ENCODE assay signal across 10 cellular contexts in genomic region chr7:50308301-50309129, GRCh38. TPM values are rescaled to one million over a fixed set of nuclear protein-coding genes. Genes with fewer than 3 reads are reported as not detected.
DNase-seq lines count a peak whose midpoint lies in the region; ATAC-seq, FAIRE-seq and TF ChIP-seq lines count a peak whose summit lies in the region.
"Had no signal": no experiment of that assay in that cellular context is flagged by ENCODE, and none has a peak within 500 bp of the region (broad histone marks: within the 10 kb centered on the region; RNA-seq: fewer than 3 reads in every experiment).

No MANE protein-coding gene starts in this region.

- RAD21 ChIA-PET in GM12878 (lab: Charles Lee; ENCODE audit: unreplicated experiment), result interaction anchor here (0.9 to 13.0 kb wide), 24 partner anchors 9 to 166 kb away, joined by 3 to 293 read pairs (median 10); no protein-coding TSS in a partner anchor

- peak; percentile 37; the same call in 1 of the 2 replicates for TF ChIP-seq POLR2A in GM12878 (IDR thresholded peaks at IDR 0.05; ENCODE audit: low read depth, low read length)
- no peak for TF ChIP-seq POLR2A in suprapubic skin (IDR thresholded peaks at IDR 0.05)

- intact Hi-C loops in GM12878 (cut with micrococcal nuclease; ENCODE audit: unreplicated experiment) (loop anchor here (2.0 to 5.0 kb wide), 2 partner anchors 44 to 109 kb away; no protein-coding TSS in a partner anchor), Right ventricle myocardium superior (cut with DNase I) (no loop called here)

- H3K79me2 ChIP-seq in GM12878 (ENCODE audit: control insufficient read depth, insufficient read depth, low read length), result peaks cover 91% of the 10 kb centered on the region

- no peak for FAIRE-seq in GM12878 (lab: Jason Lieb, UNC)

- ATAC-seq in GM12878, result peak; percentile 41
- no peak for ATAC-seq in Right ventricle myocardium superior (ENCODE audit: poor library complexity)
- no peak for ATAC-seq in HG03039 (IDR thresholded peaks at IDR 0.05; ENCODE audit: unreplicated experiment)

- H3K36me3 ChIP-seq in GM12878 (ENCODE audit: control insufficient read depth in 2 of 2, insufficient read depth in 2 of 2, low read length in 1 of 2) (no peaks in the 10 kb centered on the region), suprapubic skin (no peaks in the 10 kb centered on the region)
- H3K36me3 ChIP-seq: left ventricle myocardium inferior had no signal

- SMC1A ChIA-PET in GM12878 (lab: Charles Lee; ENCODE audit: uncharacterized antibody, unreplicated experiment), result interaction anchor here (1.1 to 12.9 kb wide), 20 partner anchors 12 to 110 kb away, joined by 3 to 356 read pairs (median 12); no protein-coding TSS in a partner anchor

- peak overlapping the region; percentile 71 for H3K4me2 ChIP-seq in GM12878 (ENCODE audit: control insufficient read depth, insufficient read depth)

- H3K9me3 ChIP-seq in GM12878 (replicated peaks; ENCODE audit: control insufficient read depth, insufficient read depth, low read length) (no peaks in the 10 kb centered on the region), suprapubic skin (no peaks in the 10 kb centered on the region)
- H3K9me3 ChIP-seq: left ventricle myocardium inferior had no signal

- DNase-seq in activated T-cell treated with anti-CD3 and anti-CD28 coated beads, Interleukin-2, amount 50 U/mL, for 1 hour, result peak; percentile 55
- no peak for DNase-seq in activated T-cell treated with anti-CD3 and anti-CD28 coated beads for 4 hours
- peak; percentile 84 for DNase-seq in NCI-H345 (lab: John Stamatoyannopoulos, UW)
- no peak for DNase-seq in GM12878 (ENCODE audit: low read depth, low spot score)
- DNase-seq in suprapubic skin (ENCODE audit: low spot score in 2 of 2), result no peak
- no peak for DNase-seq in Right ventricle myocardium superior
- DNase-seq in DMS 273 (lab: John Stamatoyannopoulos, UW; ENCODE audit: unreplicated experiment), result no peak
- DNase-seq: left ventricle myocardium inferior had no signal

- TF ChIP-seq CTCF in GM12878 (IDR thresholded peaks at IDR 0.05 in 2 of 3, conservative IDR thresholded peaks at IDR 0.05 in 1 of 3; ENCODE audit: control insufficient read depth in 2 of 3, extremely low read depth in 1 of 3, insufficient read depth in 1 of 3, low read depth in 3 of 3, low read length in 3 of 3) (no peak), suprapubic skin (IDR thresholded peaks at IDR 0.05) (no peak)

- H3K4me1 ChIP-seq in GM12878 (ENCODE audit: control insufficient read depth, insufficient read depth, low read length), result peaks cover 17% of the 10 kb centered on the region
- peaks cover 8% of the 10 kb centered on the region for H3K4me1 ChIP-seq in suprapubic skin

- in situ Hi-C loops in GM12878 (cut with MboI), result no loop called here

- TF ChIP-seq EP300 in GM12878 (IDR thresholded peaks at IDR 0.05; ENCODE audit: borderline replicate concordance in 1 of 2, control insufficient read depth in 1 of 2, low read depth in 2 of 2, low read length in 2 of 2) (no peak), suprapubic skin (IDR thresholded peaks at IDR 0.05) (no peak)

- peak overlapping the region; percentile 71 for H3K4me3 ChIP-seq in GM12878
- H3K4me3 ChIP-seq in suprapubic skin, result peak overlapping the region; percentile 57
- H3K4me3 ChIP-seq: left ventricle myocardium inferior had no signal

- CTCF ChIA-PET in GM12878 (lab: Yijun Ruan, JAX), result interaction anchor here (0.8 to 14.5 kb wide), 15 partner anchors 8 to 166 kb away, joined by 3 to 250 read pairs (median 4); no protein-coding TSS in a partner anchor

- no peaks in the 10 kb centered on the region for H3K27me3 ChIP-seq in GM12878 (replicated peaks in 1 of 2; ENCODE audit: control insufficient read depth in 2 of 2, insufficient read depth in 2 of 2, low read length in 1 of 2)
- H3K27me3 ChIP-seq in suprapubic skin, result peaks cover 30% of the 10 kb centered on the region

- no peaks in the 10 kb centered on the region for H4K20me1 ChIP-seq in GM12878 (ENCODE audit: control insufficient read depth, insufficient read depth)

- POLR2A ChIA-PET in GM12878 (lab: Charles Lee), result interaction anchor here (0.7 to 12.6 kb wide), 13 partner anchors 14 to 187 kb away, joined by 3 to 165 read pairs (median 4); no protein-coding TSS in a partner anchor

- 3% methylated on average over 14 of the region's 14 CpGs for WGBS in GM12878 (ENCODE audit: insufficient coverage, insufficient replicate concordance, low lambda C conversion rate, missing lambda C conversion rate)
- 73% methylated on average over 11 of the region's 14 CpGs for WGBS in suprapubic skin

- TF ChIP-seq RAD21 in GM12878 (IDR thresholded peaks at IDR 0.05; ENCODE audit: insufficient read depth, low read depth, low read length), result no peak

- H3K9ac ChIP-seq in GM12878 (ENCODE audit: control insufficient read depth, insufficient read depth, low read length), result peak overlapping the region; percentile 50

- H3K27ac ChIP-seq in GM12878 (ENCODE audit: control insufficient read depth, insufficient read depth), result peak overlapping the region; percentile 67
- peak overlapping the region; percentile 35 for H3K27ac ChIP-seq in suprapubic skin
- H3K27ac ChIP-seq: epithelial cell of prostate, left ventricle myocardium inferior had no signal

- peak overlapping the region; percentile 24; the same call in 1 of the 2 replicates for H2AFZ ChIP-seq in GM12878 (ENCODE audit: control insufficient read depth, low read depth, low read length)

- BruUV-seq in GM12878 (replicated peaks; lab: Mats Ljungman, UMichigan), result no TSS peak

TF ChIP-seq in GM12878, 131 proteins besides CTCF, POLR2A, EP300 and RAD21 (continues in another document):
- TF ChIP-seq FOXM1 (IDR thresholded peaks at IDR 0.05; ENCODE audit: low read depth, low read length) (0 out of 2 replicates have a peak, but pooled peaks have one; percentile 31), HDGF (IDR thresholded peaks at IDR 0.05) (0 out of 2 replicates have a peak, but pooled peaks have one; percentile 12), ETV6 (conservative IDR thresholded peaks at IDR 0.05 in 1 of 2, IDR thresholded peaks at IDR 0.05 in 1 of 2; ENCODE audit: borderline replicate concordance in 1 of 2, low read depth in 1 of 2) (0 out of 4 replicates have a peak, but pooled peaks of 1 of the 2 experiments have one; percentile 22), RCOR1 (conservative IDR thresholded peaks at IDR 0.05; ENCODE audit: low read depth, low read length) (0 out of 2 replicates have a peak, but pooled peaks have one; percentile 24), RUNX3 (IDR thresholded peaks at IDR 0.05; ENCODE audit: low read length) (peak; percentile 84), NKRF (conservative IDR thresholded peaks at IDR 0.05) (no peak), CREM (IDR thresholded peaks at IDR 0.05; ENCODE audit: low read depth) (peak; percentile 11; the same call in 1 of the 2 replicates), FOXK2 (IDR thresholded peaks at IDR 0.05) (no peak), RELB (IDR thresholded peaks at IDR 0.05; ENCODE audit: low read depth) (peak; percentile 41; the same call in 1 of the 2 replicates), EED (IDR thresholded peaks at IDR 0.05; ENCODE audit: low read depth) (peak; percentile 82), IKZF1 (conservative IDR thresholded peaks at IDR 0.05) (peak; percentile 74)

RNA-seq across cellular contexts. Expression of gene IKZF1, which starts 4.0 kb away (rescaled TPM):
- 250 and 261 TPM in 2 replicates for total RNA-seq in GM12878 (2013; cell fraction: nucleolus; rRNA removed)
- 101 and 104 TPM in 2 replicates for total RNA-seq in GM12878 (2014; rRNA removed)
- 69.5 and 70.2 TPM in 2 replicates for total RNA-seq in GM12878 (2014; rRNA removed; fragmentation: Illumina TruSeq; extraction: Trizol)
- 125 and 131 TPM in 2 replicates for total RNA-seq in GM12878 (2021)
- 23.9 TPM for polyA plus RNA-seq in GM12878 (2011; ENCODE audit: low read depth)
- polyA plus RNA-seq in GM12878 (2011; rRNA removed), result 58.5 and 61.7 TPM in 2 replicates
- 60.4 and 68.7 TPM in 2 replicates for polyA plus RNA-seq in GM12878 (2011; cell fraction: cytosol; rRNA removed)
- 76.4 and 80.1 TPM in 2 replicates for polyA plus RNA-seq in GM12878 (2011; cell fraction: nucleus; rRNA removed)
- polyA plus RNA-seq in GM12878 (2012), result 30.9 and 31.5 TPM in 2 replicates
- polyA plus RNA-seq in GM12878 (2014; fragmentation: Illumina TruSeq; extraction: Trizol), result 73.0 and 73.8 TPM in 2 replicates
- polyA plus RNA-seq in GM12878 (2014; fragmentation: Nextera tagmentation; extraction: Ambion mirVana), result 10 to 100 TPM; 27.2 to 29.8 TPM
- 60.3 and 64.2 TPM in 2 replicates for polyA plus RNA-seq in GM12878 (2014; rRNA removed)
- 10 to 100 TPM; 82.5 to 95.3 TPM for polyA plus RNA-seq in GM12878 (2016; fragmentation: Nextera tagmentation; extraction: Ambion mirVana)
- 133 and 138 TPM in 2 replicates for polyA minus RNA-seq in GM12878 (2011; rRNA and poly(A)+ RNA removed)
- 59.5 and 62.5 TPM in 2 replicates for polyA minus RNA-seq in GM12878 (2011; cell fraction: cytosol; rRNA and poly(A)+ RNA removed)
- 108 and 193 TPM in 2 replicates for polyA minus RNA-seq in GM12878 (2011; cell fraction: nucleus; rRNA and poly(A)+ RNA removed)
- 10 to 100 TPM in 1 of 4 donors, 1 to 10 TPM in 3; 3.2 to 17.5 (median 6.2) TPM for total RNA-seq in suprapubic skin
- total RNA-seq in Right ventricle myocardium superior, result 2.4 TPM

Comparison
In these comparisons a context has a peak if more than half of its experiments do, and no peak if none do; other contexts are left out.
1. DNase-seq: peak in activated T-cell treated with anti-CD3 and anti-CD28 coated beads, Interleukin-2, amount 50 U/mL, for 1 hour (single experiment) and NCI-H345 (single experiment); none in activated T-cell treated with anti-CD3 and anti-CD28 coated beads for 4 hours (single experiment), GM12878 (single experiment), suprapubic skin (0 of 2), Right ventricle myocardium superior (single experiment) and DMS 273 (single experiment).